ENCODE assay signal across 3 cellular contexts in the genomic region with DNA sequence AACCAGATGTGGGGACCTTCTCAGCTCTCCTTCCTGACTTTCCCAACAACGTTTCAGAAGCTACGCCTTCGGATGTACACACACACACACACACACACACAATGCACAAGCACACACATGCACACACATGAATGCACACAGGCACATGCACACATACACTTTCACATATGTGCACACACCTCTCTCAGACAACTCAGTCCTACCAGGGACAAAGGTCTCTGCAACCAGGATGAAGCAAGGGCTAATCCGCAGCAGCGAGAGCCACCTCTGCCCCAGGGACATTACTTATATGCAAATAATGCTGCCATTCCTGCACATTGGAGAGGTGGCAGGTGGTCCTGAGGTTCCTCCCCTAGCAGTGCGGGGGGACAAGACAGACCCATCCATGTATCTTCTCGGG.
A peak's percentile ranks its signal among the peaks of the same experiment; 100 is the strongest.
TF ChIP-seq lines count a peak whose summit lies in the region.

No MANE protein-coding gene starts in this region.

TF ChIP-seq in HEK293, 187 proteins besides CTCF, POLR2A, EP300 and RAD21:
- TF ChIP-seq, protein P1, sequence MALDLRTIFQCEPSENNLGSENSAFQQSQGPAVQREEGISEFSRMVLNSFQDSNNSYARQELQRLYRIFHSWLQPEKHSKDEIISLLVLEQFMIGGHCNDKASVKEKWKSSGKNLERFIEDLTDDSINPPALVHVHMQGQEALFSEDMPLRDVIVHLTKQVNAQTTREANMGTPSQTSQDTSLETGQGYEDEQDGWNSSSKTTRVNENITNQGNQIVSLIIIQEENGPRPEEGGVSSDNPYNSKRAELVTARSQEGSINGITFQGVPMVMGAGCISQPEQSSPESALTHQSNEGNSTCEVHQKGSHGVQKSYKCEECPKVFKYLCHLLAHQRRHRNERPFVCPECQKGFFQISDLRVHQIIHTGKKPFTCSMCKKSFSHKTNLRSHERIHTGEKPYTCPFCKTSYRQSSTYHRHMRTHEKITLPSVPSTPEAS (tag by site-specific recombination; IDR thresholded peaks at IDR 0.05): 0 out of 2 replicates have a peak, but pooled peaks have one; percentile 32
- no peak for TF ChIP-seq ZNF426 (tag by site-specific recombination; IDR thresholded peaks at IDR 0.05)
- TF ChIP-seq SCRT2 (tag by site-specific recombination; IDR thresholded peaks at IDR 0.05): no peak
- no peak for TF ChIP-seq ZBTB7A (tag by site-specific recombination; IDR thresholded peaks at IDR 0.05; ENCODE audit: low read depth)
- no peak for TF ChIP-seq ZNF221 (tag by site-specific recombination; IDR thresholded peaks at IDR 0.05; ENCODE audit: borderline replicate concordance)

TF ChIP-seq in H1, 55 proteins besides CTCF, POLR2A, EP300 and RAD21:
- TF ChIP-seq YY1 (IDR thresholded peaks at IDR 0.05; ENCODE audit: low read depth, low read length) (no peak), NRF1 (IDR thresholded peaks at IDR 0.05; ENCODE audit: low read depth, low read length) (no peak), JUN (IDR thresholded peaks at IDR 0.05; ENCODE audit: low read depth, low read length) (no peak), GTF2F1 (IDR thresholded peaks at IDR 0.05; ENCODE audit: borderline replicate concordance, low read depth, low read length) (no peak), SIX5 (IDR thresholded peaks at IDR 0.05; ENCODE audit: low read depth, low read length) (no peak), EGR1 (IDR thresholded peaks at IDR 0.05; ENCODE audit: borderline replicate concordance, low read depth, low read length) (no peak), CEBPB (IDR thresholded peaks at IDR 0.05; ENCODE audit: low read depth, low read length) (no peak)
- TF ChIP-seq, protein P2, sequence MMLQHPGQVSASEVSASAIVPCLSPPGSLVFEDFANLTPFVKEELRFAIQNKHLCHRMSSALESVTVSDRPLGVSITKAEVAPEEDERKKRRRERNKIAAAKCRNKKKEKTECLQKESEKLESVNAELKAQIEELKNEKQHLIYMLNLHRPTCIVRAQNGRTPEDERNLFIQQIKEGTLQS (IDR thresholded peaks at IDR 0.05; ENCODE audit: insufficient read depth, low read depth, low read length): no peak
- TF ChIP-seq, protein P3, sequence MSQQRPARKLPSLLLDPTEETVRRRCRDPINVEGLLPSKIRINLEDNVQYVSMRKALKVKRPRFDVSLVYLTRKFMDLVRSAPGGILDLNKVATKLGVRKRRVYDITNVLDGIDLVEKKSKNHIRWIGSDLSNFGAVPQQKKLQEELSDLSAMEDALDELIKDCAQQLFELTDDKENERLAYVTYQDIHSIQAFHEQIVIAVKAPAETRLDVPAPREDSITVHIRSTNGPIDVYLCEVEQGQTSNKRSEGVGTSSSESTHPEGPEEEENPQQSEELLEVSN (IDR thresholded peaks at IDR 0.05): no peak
TF ChIP-seq in H1: peak in this region for 0.

TF ChIP-seq in liver, 16 proteins besides CTCF, POLR2A, EP300 and RAD21:
- TF ChIP-seq TAF1 (conservative IDR thresholded peaks at IDR 0.05) (no peak), EGR1 (IDR thresholded peaks at IDR 0.05; ENCODE audit: low read depth in 2 of 2) (no peak), FOXA2 (IDR thresholded peaks at IDR 0.05) (no peak), YY1 (IDR thresholded peaks at IDR 0.05) (no peak), NR2F2 (IDR thresholded peaks at IDR 0.05) (no peak), HNF4G (IDR thresholded peaks at IDR 0.05) (no peak), GABPA (IDR thresholded peaks at IDR 0.05 in 1 of 2, conservative IDR thresholded peaks at IDR 0.05 in 1 of 2) (no peak), JUND (IDR thresholded peaks at IDR 0.05) (peak in 1 of 2 donors; percentile 68), HNF4A (conservative IDR thresholded peaks at IDR 0.05) (peak; percentile 72), SP1 (IDR thresholded peaks at IDR 0.05) (peak; percentile 37), RXRA (IDR thresholded peaks at IDR 0.05) (peak; percentile 11 to 33), FOXA1 (IDR thresholded peaks at IDR 0.05) (no peak)
- TF ChIP-seq, protein P4, sequence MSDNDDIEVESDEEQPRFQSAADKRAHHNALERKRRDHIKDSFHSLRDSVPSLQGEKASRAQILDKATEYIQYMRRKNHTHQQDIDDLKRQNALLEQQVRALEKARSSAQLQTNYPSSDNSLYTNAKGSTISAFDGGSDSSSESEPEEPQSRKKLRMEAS (IDR thresholded peaks at IDR 0.05): no peak
- TF ChIP-seq, protein P2 (IDR thresholded peaks at IDR 0.05): no peak
- TF ChIP-seq, protein P5, sequence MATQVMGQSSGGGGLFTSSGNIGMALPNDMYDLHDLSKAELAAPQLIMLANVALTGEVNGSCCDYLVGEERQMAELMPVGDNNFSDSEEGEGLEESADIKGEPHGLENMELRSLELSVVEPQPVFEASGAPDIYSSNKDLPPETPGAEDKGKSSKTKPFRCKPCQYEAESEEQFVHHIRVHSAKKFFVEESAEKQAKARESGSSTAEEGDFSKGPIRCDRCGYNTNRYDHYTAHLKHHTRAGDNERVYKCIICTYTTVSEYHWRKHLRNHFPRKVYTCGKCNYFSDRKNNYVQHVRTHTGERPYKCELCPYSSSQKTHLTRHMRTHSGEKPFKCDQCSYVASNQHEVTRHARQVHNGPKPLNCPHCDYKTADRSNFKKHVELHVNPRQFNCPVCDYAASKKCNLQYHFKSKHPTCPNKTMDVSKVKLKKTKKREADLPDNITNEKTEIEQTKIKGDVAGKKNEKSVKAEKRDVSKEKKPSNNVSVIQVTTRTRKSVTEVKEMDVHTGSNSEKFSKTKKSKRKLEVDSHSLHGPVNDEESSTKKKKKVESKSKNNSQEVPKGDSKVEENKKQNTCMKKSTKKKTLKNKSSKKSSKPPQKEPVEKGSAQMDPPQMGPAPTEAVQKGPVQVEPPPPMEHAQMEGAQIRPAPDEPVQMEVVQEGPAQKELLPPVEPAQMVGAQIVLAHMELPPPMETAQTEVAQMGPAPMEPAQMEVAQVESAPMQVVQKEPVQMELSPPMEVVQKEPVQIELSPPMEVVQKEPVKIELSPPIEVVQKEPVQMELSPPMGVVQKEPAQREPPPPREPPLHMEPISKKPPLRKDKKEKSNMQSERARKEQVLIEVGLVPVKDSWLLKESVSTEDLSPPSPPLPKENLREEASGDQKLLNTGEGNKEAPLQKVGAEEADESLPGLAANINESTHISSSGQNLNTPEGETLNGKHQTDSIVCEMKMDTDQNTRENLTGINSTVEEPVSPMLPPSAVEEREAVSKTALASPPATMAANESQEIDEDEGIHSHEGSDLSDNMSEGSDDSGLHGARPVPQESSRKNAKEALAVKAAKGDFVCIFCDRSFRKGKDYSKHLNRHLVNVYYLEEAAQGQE (IDR thresholded peaks at IDR 0.05): no peak
- TF ChIP-seq, protein P6, sequence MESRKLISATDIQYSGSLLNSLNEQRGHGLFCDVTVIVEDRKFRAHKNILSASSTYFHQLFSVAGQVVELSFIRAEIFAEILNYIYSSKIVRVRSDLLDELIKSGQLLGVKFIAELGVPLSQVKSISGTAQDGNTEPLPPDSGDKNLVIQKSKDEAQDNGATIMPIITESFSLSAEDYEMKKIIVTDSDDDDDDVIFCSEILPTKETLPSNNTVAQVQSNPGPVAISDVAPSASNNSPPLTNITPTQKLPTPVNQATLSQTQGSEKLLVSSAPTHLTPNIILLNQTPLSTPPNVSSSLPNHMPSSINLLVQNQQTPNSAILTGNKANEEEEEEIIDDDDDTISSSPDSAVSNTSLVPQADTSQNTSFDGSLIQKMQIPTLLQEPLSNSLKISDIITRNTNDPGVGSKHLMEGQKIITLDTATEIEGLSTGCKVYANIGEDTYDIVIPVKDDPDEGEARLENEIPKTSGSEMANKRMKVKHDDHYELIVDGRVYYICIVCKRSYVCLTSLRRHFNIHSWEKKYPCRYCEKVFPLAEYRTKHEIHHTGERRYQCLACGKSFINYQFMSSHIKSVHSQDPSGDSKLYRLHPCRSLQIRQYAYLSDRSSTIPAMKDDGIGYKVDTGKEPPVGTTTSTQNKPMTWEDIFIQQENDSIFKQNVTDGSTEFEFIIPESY (IDR thresholded peaks at IDR 0.05): no peak
TF ChIP-seq in liver: peak in this region for 4.
